14 cellular contexts compared by ENCODE assay signal in genomic region chr4:183637461-183637860, GRCh38. TPM values are rescaled to one million over a fixed set of nuclear protein-coding genes. Genes with fewer than 3 reads are reported as not detected.
DNase-seq lines count a peak whose midpoint lies in the region; ATAC-seq and TF ChIP-seq lines count a peak whose summit lies in the region.
"Had no signal": no experiment of that assay in that cellular context is flagged by ENCODE, and none has a peak within 500 bp of the region (broad histone marks: within the 10 kb centered on the region; RNA-seq: fewer than 3 reads in every experiment).

No MANE protein-coding gene starts in this region.

- H3F3A ChIP-seq in GM23338 (replicated peaks; ENCODE audit: low read depth), result no peaks in the 10 kb centered on the region; the same call in 1 of the 2 replicates

- no peaks in the 10 kb centered on the region for H4K20me1 ChIP-seq in GM23338 (replicated peaks; ENCODE audit: insufficient read depth)

- TF ChIP-seq CTCF in RWPE1 (conservative IDR thresholded peaks at IDR 0.05; ENCODE audit: low read depth) (no peak), esophagus muscularis mucosa (IDR thresholded peaks at IDR 0.05) (no peak), GM23338 (conservative IDR thresholded peaks at IDR 0.05; ENCODE audit: low read depth in 2 of 2) (no peak), WERI-Rb-1 (IDR thresholded peaks at IDR 0.05; ENCODE audit: low read depth, low read length) (no peak)

- no peaks in the 10 kb centered on the region for H3K9me3 ChIP-seq in esophagus muscularis mucosa
- no peaks in the 10 kb centered on the region for H3K9me3 ChIP-seq in WERI-Rb-1 (ENCODE audit: severe bottlenecking)
- H3K9me3 ChIP-seq: upper lobe of left lung had no signal

- H3K27me3 ChIP-seq in esophagus muscularis mucosa (no peaks in the 10 kb centered on the region), GM23338 (ENCODE audit: insufficient read depth) (peaks cover 3% of the 10 kb centered on the region; the same call in 1 of the 2 replicates), WERI-Rb-1 (ENCODE audit: insufficient read depth, low read depth, severe bottlenecking) (no peaks in the 10 kb centered on the region)
- H3K27me3 ChIP-seq: upper lobe of left lung had no signal

- H3K36me3 Mint-ChIP-seq in activated naive CD4-positive, alpha-beta T cell treated with anti-CD3 and anti-CD28 coated beads for 36 hours (ENCODE audit: low read depth), result peaks cover 9% of the 10 kb centered on the region
- H3K36me3 Mint-ChIP-seq in GM23338 (ENCODE audit: low read depth), result peaks cover 2% of the 10 kb centered on the region; the same call in 1 of the 3 replicates

- H3K36me3 ChIP-seq in esophagus muscularis mucosa (peaks cover 0 to 10% (median 2%) of the 10 kb centered on the region in 4 donors), GM23338 (ENCODE audit: insufficient read depth) (no peaks in the 10 kb centered on the region), WERI-Rb-1 (peaks cover 4% of the 10 kb centered on the region; the same call in 1 of the 2 replicates)

- H3K4me1 Mint-ChIP-seq in activated naive CD4-positive, alpha-beta T cell treated with anti-CD3 and anti-CD28 coated beads for 36 hours (ENCODE audit: low read depth), result peaks cover 24% of the 10 kb centered on the region
- H3K4me1 Mint-ChIP-seq in stimulated activated naive CD8-positive, alpha-beta T cell treated with anti-CD3 and anti-CD28 coated beads, Interleukin-15, amount 100 ng/mL, for 72 hours, result peaks cover 12% of the 10 kb centered on the region
- peaks cover 33% of the 10 kb centered on the region for H3K4me1 Mint-ChIP-seq in GM23338
- H3K4me1 Mint-ChIP-seq: T-helper 17 cell had no signal

- H3K27ac Mint-ChIP-seq in activated naive CD4-positive, alpha-beta T cell treated with anti-CD3 and anti-CD28 coated beads for 36 hours, result no peak overlapping the region
- H3K27ac Mint-ChIP-seq in stimulated activated naive CD8-positive, alpha-beta T cell treated with anti-CD3 and anti-CD28 coated beads, Interleukin-15, amount 100 ng/mL, for 72 hours, result no peak overlapping the region
- H3K27ac Mint-ChIP-seq in GM23338, result no peak overlapping the region
- H3K27ac Mint-ChIP-seq: activated CD4-positive, alpha-beta memory T cell treated with anti-CD3 and anti-CD28 coated beads, Interleukin-2, amount 10 ng/mL, durations not matched to agents 7 days and 5 days had no signal

- TF ChIP-seq POLR2A in esophagus muscularis mucosa (IDR thresholded peaks at IDR 0.05; ENCODE audit: low read depth), result no peak

- peak; percentile 93 for ATAC-seq in stimulated activated naive CD8-positive, alpha-beta T cell treated with anti-CD3 and anti-CD28 coated beads, Interleukin-15, amount 100 ng/mL, for 72 hours
- no peak for ATAC-seq in GM23338
- ATAC-seq: T-helper 17 cell had no signal

- TF ChIP-seq EP300 in esophagus muscularis mucosa (IDR thresholded peaks at IDR 0.05), result no peak

- no peak overlapping the region for H3K4me3 ChIP-seq in esophagus muscularis mucosa
- no peak overlapping the region for H3K4me3 ChIP-seq in GM23338
- no peak overlapping the region for H3K4me3 ChIP-seq in WERI-Rb-1 (ENCODE audit: low read depth, low read length)

- H3K4me3 Mint-ChIP-seq in activated naive CD4-positive, alpha-beta T cell treated with anti-CD3 and anti-CD28 coated beads for 36 hours, result no peak overlapping the region
- H3K4me3 Mint-ChIP-seq in stimulated activated naive CD8-positive, alpha-beta T cell treated with anti-CD3 and anti-CD28 coated beads, Interleukin-15, amount 100 ng/mL, for 72 hours, result peak overlapping the region; percentile 34 to 63
- H3K4me3 Mint-ChIP-seq in GM23338, result no peak overlapping the region
- H3K4me3 Mint-ChIP-seq: activated CD4-positive, alpha-beta memory T cell treated with anti-CD3 and anti-CD28 coated beads, Interleukin-2, amount 10 ng/mL, durations not matched to agents 7 days and 5 days; T-helper 17 cell had no signal

- CTCF ChIA-PET in activated naive CD4-positive, alpha-beta T cell treated with anti-CD3 and anti-CD28 coated beads for 36 hours (lab: Charles Lee), result no interaction called here
- CTCF ChIA-PET in RWPE1 (lab: Yijun Ruan, JAX), result interaction anchor here (0.7 kb wide), 1 partner anchor 1534 kb away, joined by 3 read pairs; no protein-coding TSS in a partner anchor

- H3K4me2 ChIP-seq in GM23338, result no peak overlapping the region

- H2AFZ ChIP-seq in GM23338, result no peak overlapping the region

- peak; percentile 10 for DNase-seq in activated naive CD4-positive, alpha-beta T cell treated with anti-CD3 and anti-CD28 coated beads for 36 hours
- no peak for DNase-seq in activated naive CD4-positive, alpha-beta T cell treated with anti-CD3 and anti-CD28 coated beads, Interleukin-2, amount 50 U/mL, for 16 hours
- DNase-seq in RWPE1 (ENCODE audit: low spot score) (peak; percentile 74), esophagus muscularis mucosa (ENCODE audit: extremely low spot score) (no peak), GM23338 (ENCODE audit: low spot score) (no peak), iPS-NIHi11 (ENCODE audit: low spot score) (no peak), WERI-Rb-1 (no peak)
- no peak for DNase-seq in stimulated activated naive CD8-positive, alpha-beta T cell treated with anti-CD3 and anti-CD28 coated beads, Interleukin-15, amount 100 ng/mL, for 72 hours
- DNase-seq: activated CD4-positive, alpha-beta memory T cell treated with anti-CD3 and anti-CD28 coated beads, Interleukin-2, amount 10 ng/mL, durations not matched to agents 7 days and 5 days; activated naive CD4-positive, alpha-beta T cell treated with Interleukin-2 at 50 U/mL for 16 hours; NCI-H1105 treated with DMSO at 0.1 percent for 48 hours; NCI-H510A; T-helper 17 cell; upper lobe of left lung had no signal

- H3K4me1 ChIP-seq in esophagus muscularis mucosa, result peaks cover 0 to 34% (median 25%) of the 10 kb centered on the region in 4 donors
- H3K4me1 ChIP-seq in GM23338 (ENCODE audit: insufficient read depth), result peaks cover 32% of the 10 kb centered on the region

- POLR2A ChIA-PET in RWPE1 (lab: Yijun Ruan, JAX; ENCODE audit: low non-redundant PET), result no interaction called here

- 74% methylated on average over 3 of the region's 3 CpGs for WGBS in esophagus muscularis mucosa

- no peaks in the 10 kb centered on the region for H3K9me3 Mint-ChIP-seq in activated naive CD4-positive, alpha-beta T cell treated with anti-CD3 and anti-CD28 coated beads for 36 hours
- no peaks in the 10 kb centered on the region for H3K9me3 Mint-ChIP-seq in stimulated activated naive CD8-positive, alpha-beta T cell treated with anti-CD3 and anti-CD28 coated beads, Interleukin-15, amount 100 ng/mL, for 72 hours
- H3K9me3 Mint-ChIP-seq in GM23338, result no peaks in the 10 kb centered on the region
- H3K9me3 Mint-ChIP-seq: activated CD4-positive, alpha-beta memory T cell treated with anti-CD3 and anti-CD28 coated beads, Interleukin-2, amount 10 ng/mL, durations not matched to agents 7 days and 5 days had no signal

- H3K27me3 Mint-ChIP-seq in activated naive CD4-positive, alpha-beta T cell treated with anti-CD3 and anti-CD28 coated beads for 36 hours (ENCODE audit: low read depth), result peaks cover 2% of the 10 kb centered on the region
- no peaks in the 10 kb centered on the region for H3K27me3 Mint-ChIP-seq in stimulated activated naive CD8-positive, alpha-beta T cell treated with anti-CD3 and anti-CD28 coated beads, Interleukin-15, amount 100 ng/mL, for 72 hours
- H3K27me3 Mint-ChIP-seq in GM23338 (ENCODE audit: insufficient read depth, low read depth, poor library complexity), result no peaks in the 10 kb centered on the region

- no peaks in the 10 kb centered on the region for H3K79me2 ChIP-seq in GM23338 (replicated peaks; ENCODE audit: insufficient read depth)

- H3K27ac ChIP-seq in RWPE1 (no peak overlapping the region), esophagus muscularis mucosa (replicated peaks in 1 of 4) (peak overlapping the region in 3 of 4 donors; percentile 53 to 71 (median 70)), GM23338 (ENCODE audit: low read depth) (no peak overlapping the region), WERI-Rb-1 (no peak overlapping the region)

- intact Hi-C loops in activated naive CD4-positive, alpha-beta T cell treated with anti-CD3 and anti-CD28 coated beads for 36 hours (cut with micrococcal nuclease), result loop anchor here (1.0 kb wide), 1 partner anchor 22 kb away; the partner anchor contains the start of genes RWDD4 and TRAPPC11
- intact Hi-C loops in esophagus muscularis mucosa (cut with DNase I), result no loop called here

- H3K9me2 ChIP-seq in GM23338 (ENCODE audit: insufficient read depth), result no peaks in the 10 kb centered on the region

TF ChIP-seq in GM23338, 12 proteins besides CTCF, POLR2A, EP300 and RAD21 (continues in another document):
- no peak for TF ChIP-seq CREB1 (CRISPR knock-in tag; IDR thresholded peaks at IDR 0.05; ENCODE audit: low read depth)

RNA-seq across cellular contexts. Expression of gene RWDD4, which starts 21.5 kb away (rescaled TPM):
- total RNA-seq in activated naive CD4-positive, alpha-beta T cell treated with anti-CD3 and anti-CD28 coated beads for 36 hours, result 10 to 100 TPM; 17.8 to 20.8 TPM
- 10 to 100 TPM; 30.5 to 40.3 (median 30.9) TPM for total RNA-seq in esophagus muscularis mucosa
- total RNA-seq in GM23338 (2014; rRNA removed; shearing (Covaris generic)), result 20.9 and 22.4 TPM in 2 replicates
- polyA plus RNA-seq in GM23338 (2016; fragmentation: Nextera tagmentation; extraction: Ambion mirVana), result 28.9 and 29.8 TPM in 2 replicates

RNA-seq across cellular contexts. Expression of gene TRAPPC11, which starts 21.6 kb away (rescaled TPM):
- total RNA-seq in activated naive CD4-positive, alpha-beta T cell treated with anti-CD3 and anti-CD28 coated beads for 36 hours, result 10 to 100 TPM; 25.0 to 32.6 TPM
- 10 to 100 TPM; 35.6 to 42.8 (median 39.7) TPM for total RNA-seq in esophagus muscularis mucosa
- total RNA-seq in GM23338 (2014; rRNA removed; shearing (Covaris generic)), result 31.4 and 42.7 TPM in 2 replicates
- 14.6 and 15.0 TPM in 2 replicates for polyA plus RNA-seq in GM23338 (2016; fragmentation: Nextera tagmentation; extraction: Ambion mirVana)

Comparison
In these comparisons a context has a peak if more than half of its experiments do, and no peak if none do; other contexts are left out.
1. DNase-seq: peak in activated naive CD4-positive, alpha-beta T cell treated with anti-CD3 and anti-CD28 coated beads for 36 hours (single experiment) and RWPE1 (single experiment); none in activated naive CD4-positive, alpha-beta T cell treated with anti-CD3 and anti-CD28 coated beads, Interleukin-2, amount 50 U/mL, for 16 hours (single experiment), esophagus muscularis mucosa (single experiment), stimulated activated naive CD8-positive, alpha-beta T cell treated with anti-CD3 and anti-CD28 coated beads, Interleukin-15, amount 100 ng/mL, for 72 hours (0 of 2), GM23338 (single experiment), iPS-NIHi11 (single experiment) and WERI-Rb-1 (single experiment).
2. H3K4me3 Mint-ChIP-seq: peak in stimulated activated naive CD8-positive, alpha-beta T cell treated with anti-CD3 and anti-CD28 coated beads, Interleukin-15, amount 100 ng/mL, for 72 hours (2 of 2); none in activated naive CD4-positive, alpha-beta T cell treated with anti-CD3 and anti-CD28 coated beads for 36 hours (single experiment) and GM23338 (single experiment).
3. H3K27ac ChIP-seq: peak in esophagus muscularis mucosa (3 of 4); none in RWPE1 (single experiment), GM23338 (single experiment) and WERI-Rb-1 (single experiment).